8 cellular contexts compared by ENCODE assay signal in the genomic region with DNA sequence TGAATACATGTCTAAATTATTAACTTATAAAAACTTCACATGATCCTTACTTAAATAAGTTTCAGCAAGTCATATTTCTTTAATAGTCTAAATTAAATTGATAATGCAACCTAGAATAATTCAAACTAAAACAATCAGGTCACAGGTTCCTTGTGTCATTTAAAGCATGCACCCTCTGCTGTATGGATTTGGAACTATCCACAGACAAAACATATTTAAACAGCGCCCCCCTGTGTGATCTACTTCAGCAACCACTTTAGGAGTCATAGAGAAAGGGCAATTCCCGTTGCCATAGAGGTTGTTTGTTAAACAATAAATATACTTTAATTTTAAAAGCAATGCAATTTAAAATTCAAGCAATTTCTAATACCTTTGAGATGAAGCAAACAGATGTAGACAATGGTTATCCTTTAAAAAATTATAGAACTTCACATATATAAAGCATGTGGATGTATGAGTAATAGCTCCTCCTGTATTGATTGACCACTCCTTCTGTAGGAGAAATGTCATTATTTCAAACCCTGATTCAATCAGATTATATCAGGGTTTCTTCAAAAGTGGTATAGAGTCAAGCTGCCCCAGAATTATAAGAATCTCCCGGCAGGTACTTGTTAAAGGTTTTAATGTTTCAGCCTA. TPM values are rescaled to one million over a fixed set of nuclear protein-coding genes. Genes with fewer than 3 reads are reported as not detected.
DNase-seq lines count a peak whose midpoint lies in the region; ATAC-seq and TF ChIP-seq lines count a peak whose summit lies in the region.

No MANE protein-coding gene starts in this region.

- WGBS in right lobe of liver (ENCODE audit: insufficient coverage, low coverage, low lambda C conversion rate, missing lambda C conversion rate) = 30% methylated on average over 3 of the region's 3 CpGs

- ATAC-seq in GM21526 (IDR thresholded peaks at IDR 0.05; ENCODE audit: low FRiP score, unreplicated experiment) (peak; percentile 100), HG03575 (IDR thresholded peaks at IDR 0.05; ENCODE audit: extremely low read depth, insufficient number of reproducible peaks, low FRiP score, unreplicated experiment) (peak; percentile 98), right lobe of liver (peak; percentile 90 to 99 (median 94))

- in situ Hi-C loops in G401 (cut with HindIII; ENCODE audit: low sequenced_read_pairs) = no loop called here

- intact Hi-C loops in right lobe of liver (cut with DNase I) = no loop called here

- H3K4me3 ChIP-seq in cardiac fibroblast (replicated peaks in 1 of 2; ENCODE audit: low read depth in 2 of 2, low read length in 2 of 2) = no peak overlapping the region
- no peak overlapping the region for H3K4me3 ChIP-seq in right lobe of liver

- TF ChIP-seq POLR2A in right lobe of liver (IDR thresholded peaks at IDR 0.05) = no peak

- no peaks in the 10 kb centered on the region for H3K27me3 ChIP-seq in right lobe of liver

- H3K36me3 ChIP-seq in right lobe of liver = no peaks in the 10 kb centered on the region

- H3K9me3 ChIP-seq in right lobe of liver = no peaks in the 10 kb centered on the region

- DNase-seq in G401 (ENCODE audit: low spot score) (peak; percentile 25), NOMO-1 (lab: John Stamatoyannopoulos, UW; ENCODE audit: unreplicated experiment in 2 of 2) (peak; percentile 2 to 24), cardiac fibroblast (ENCODE audit: low read depth in 2 of 2) (peak; percentile 82 to 92), right lobe of liver (peak in 1 of 3 donors; percentile 52), inferior parietal cortex (ENCODE audit: extremely low spot score) (no peak), hippocampal formation (lab: John Stamatoyannopoulos, UW) (no peak)

- H3K27ac ChIP-seq in right lobe of liver = no peak overlapping the region

- peak; percentile 84 for TF ChIP-seq CTCF in cardiac fibroblast (IDR thresholded peaks at IDR 0.05; ENCODE audit: low read depth, low read length)
- peak; percentile 79 to 91 (median 84) for TF ChIP-seq CTCF in right lobe of liver (IDR thresholded peaks at IDR 0.05)

- peaks cover 0 to 22% (median 5%) of the 10 kb centered on the region in 4 donors for H3K4me1 ChIP-seq in right lobe of liver

RNA-seq across cellular contexts. Expression of a gene that starts 21.2 kb away (rescaled TPM):
- total RNA-seq in G401 (2014; rRNA removed; shearing (Covaris generic)) = 0.25 and 3.0 TPM in 2 replicates
- 10 to 100 TPM; 23.8 to 50.5 (median 36.2) TPM for total RNA-seq in right lobe of liver

Comparison
In these comparisons a context has a peak if more than half of its experiments do, and no peak if none do; other contexts are left out.
1. DNase-seq: peak in G401 (single experiment), NOMO-1 (2 of 2) and cardiac fibroblast (2 of 2); none in inferior parietal cortex (single experiment) and hippocampal formation (0 of 2).
2. Peak in every context shown above with its lines, with median percentiles within 50 percentile points of each other: ATAC-seq.